28 cellular contexts compared by ENCODE assay signal in genomic region chr4:40562681-40563080, GRCh38.
DNase-seq lines count a peak whose midpoint lies in the region; ATAC-seq, FAIRE-seq and TF ChIP-seq lines count a peak whose summit lies in the region.
"Had no signal": no experiment of that assay in that cellular context is flagged by ENCODE, and none has a peak within 500 bp of the region (broad histone marks: within the 10 kb centered on the region; RNA-seq: fewer than 3 reads in every experiment).

No MANE protein-coding gene starts in this region.

- H3K4me1 Mint-ChIP-seq in H9 = peaks cover 26 to 29% of the 10 kb centered on the region in 2 experiments

- H2AFZ ChIP-seq in PC-9 = no peak overlapping the region
- no peak overlapping the region for H2AFZ ChIP-seq in H9 (ENCODE audit: low read length)

- H3K9me3 ChIP-seq in A673 (ENCODE audit: low read depth, low read length, poor library complexity, severe bottlenecking) = no peaks in the 10 kb centered on the region
- no peaks in the 10 kb centered on the region; the same call in 1 of the 2 replicates for H3K9me3 ChIP-seq in PC-9 (ENCODE audit: insufficient read depth, low read depth)
- H3K9me3 ChIP-seq in H9 (ENCODE audit: control insufficient read depth, low read depth, low read length) = no peaks in the 10 kb centered on the region
- no peaks in the 10 kb centered on the region for H3K9me3 ChIP-seq in pancreas
- H3K9me3 ChIP-seq: sigmoid colon had no signal

- H3K79me1 ChIP-seq in mesendoderm (ENCODE audit: low read length) = peaks cover 4% of the 10 kb centered on the region
- H3K79me1 ChIP-seq in H9 (ENCODE audit: insufficient read depth, low read depth, low read length, poor library complexity, severe bottlenecking) = peaks cover 3% of the 10 kb centered on the region

- H3K4me3 ChIP-seq in A673 (ENCODE audit: low read depth, low read length, poor library complexity, severe bottlenecking) (no peak overlapping the region), PC-9 (peak overlapping the region; percentile 51; the same call in 1 of the 2 replicates), mesendoderm (ENCODE audit: low read length) (no peak overlapping the region), pancreas (no peak overlapping the region)
- H3K4me3 ChIP-seq: sigmoid colon had no signal

- no peak overlapping the region for H4K91ac ChIP-seq in H9 (ENCODE audit: insufficient read length, low read depth, low read length)

- no peak overlapping the region for H2BK20ac ChIP-seq in H9 (ENCODE audit: low read depth, low read length, poor library complexity, severe bottlenecking)

- peak overlapping the region; percentile 82 for H3K18ac ChIP-seq in mesendoderm (ENCODE audit: low read length)
- no peak overlapping the region for H3K18ac ChIP-seq in H9 (ENCODE audit: insufficient read length, low read depth, low read length)

- POLR2A ChIA-PET in A673 (lab: Charles Lee; ENCODE audit: low non-redundant PET) (no interaction called here), PC-9 (lab: Charles Lee; ENCODE audit: unreplicated experiment) (interaction anchor here (0.7 to 1.0 kb wide), 2 partner anchors 10 to 110 kb away, joined by 3 to 4 read pairs; no protein-coding TSS in a partner anchor), GM10248 (lab: Yijun Ruan, JAX) (no interaction called here)

- H3K27ac ChIP-seq in A673 (ENCODE audit: low read depth, low read length, poor library complexity, severe bottlenecking) (no peak overlapping the region), PC-9 (peak overlapping the region; percentile 98), mesendoderm (ENCODE audit: low read depth, low read length) (no peak overlapping the region), H9 (ENCODE audit: insufficient read length, low read depth, low read length) (no peak overlapping the region), pancreas (no peak overlapping the region)
- H3K27ac ChIP-seq: sigmoid colon had no signal

- CTCF ChIA-PET in A673 (lab: Charles Lee) (no interaction called here), PC-9 (lab: Charles Lee) (interaction anchor here (1.0 kb wide), 1 partner anchor 107 kb away, joined by 7 read pairs; no protein-coding TSS in a partner anchor), GM10248 (lab: Yijun Ruan, JAX) (interaction anchor here (1.0 to 5.3 kb wide), 5 partner anchors 9 to 24 kb away, joined by 3 to 44 read pairs (median 4); no protein-coding TSS in a partner anchor)

- H3K27me3 ChIP-seq in A673 (replicated peaks; ENCODE audit: insufficient read depth, low read depth, low read length, poor library complexity) = no peaks in the 10 kb centered on the region
- no peaks in the 10 kb centered on the region for H3K27me3 ChIP-seq in PC-9 (ENCODE audit: insufficient read depth, low read depth)
- H3K27me3 ChIP-seq in mesendoderm (ENCODE audit: insufficient read depth, low read length, poor library complexity) = no peaks in the 10 kb centered on the region
- no peaks in the 10 kb centered on the region for H3K27me3 ChIP-seq in H9 (ENCODE audit: insufficient read depth, low read length)
- no peaks in the 10 kb centered on the region for H3K27me3 ChIP-seq in pancreas
- H3K27me3 ChIP-seq: sigmoid colon had no signal

- no peaks in the 10 kb centered on the region for H3K9me3 Mint-ChIP-seq in H9
- H3K9me3 Mint-ChIP-seq: activated T-cell treated with anti-CD3 and anti-CD28 coated beads, Interleukin-2, amount 50 U/mL, for 24 hours; CD4-positive, alpha-beta T cell; IgD-negative memory B cell; natural killer cell had no signal

- no peak overlapping the region for H2BK5ac ChIP-seq in mesendoderm (ENCODE audit: low read length)
- H2BK5ac ChIP-seq in H9 (ENCODE audit: insufficient read length, low read length) = no peak overlapping the region

- H4K5ac ChIP-seq in mesendoderm (ENCODE audit: low read length) (no peak overlapping the region), H9 (ENCODE audit: insufficient read length, low read depth, low read length) (no peak overlapping the region)

- H3K4ac ChIP-seq in mesendoderm (ENCODE audit: low read depth, low read length) = no peak overlapping the region
- H3K4ac ChIP-seq in H9 (ENCODE audit: low read depth, low read length) = no peak overlapping the region

- no peak overlapping the region for H4K8ac ChIP-seq in mesendoderm (ENCODE audit: low read depth, low read length)
- H4K8ac ChIP-seq in H9 (replicated peaks; ENCODE audit: insufficient read length, low read depth, low read length) = no peak overlapping the region

- H2AK5ac ChIP-seq in mesendoderm (ENCODE audit: low read length) (no peak overlapping the region), H9 (ENCODE audit: insufficient read length, low read length) (no peak overlapping the region)

- H3K4me1 ChIP-seq in A673 (ENCODE audit: insufficient read depth, low read length, poor library complexity, severe bottlenecking) (no peaks in the 10 kb centered on the region), PC-9 (replicated peaks; ENCODE audit: insufficient read depth) (peaks cover 87% of the 10 kb centered on the region), mesendoderm (ENCODE audit: control insufficient read depth, low read depth, low read length) (peaks cover 16% of the 10 kb centered on the region), H9 (ENCODE audit: insufficient read depth, low read length) (no peaks in the 10 kb centered on the region), pancreas (peaks cover 20 to 42% (median 22%) of the 10 kb centered on the region in 3 donors)
- H3K4me1 ChIP-seq: sigmoid colon had no signal

- H2BK120ac ChIP-seq in mesendoderm (ENCODE audit: low read depth, low read length) = no peak overlapping the region
- H2BK120ac ChIP-seq in H9 (ENCODE audit: low read depth, low read length, poor library complexity, severe bottlenecking) = no peak overlapping the region

- no peaks in the 10 kb centered on the region for H4K20me1 ChIP-seq in PC-9 (ENCODE audit: insufficient read depth)
- H4K20me1 ChIP-seq in H9 (ENCODE audit: control insufficient read depth, insufficient read depth, insufficient read length) = no peaks in the 10 kb centered on the region

- no peaks in the 10 kb centered on the region for H3K23me2 ChIP-seq in H9 (ENCODE audit: insufficient read length, low read depth, low read length, poor library complexity, severe bottlenecking)

- H3K36me3 ChIP-seq in A673 (ENCODE audit: insufficient read depth, low read length, poor library complexity, severe bottlenecking) = no peaks in the 10 kb centered on the region
- H3K36me3 ChIP-seq in PC-9 (ENCODE audit: low read depth) = peaks cover 16% of the 10 kb centered on the region; the same call in 1 of the 2 replicates
- H3K36me3 ChIP-seq in mesendoderm (ENCODE audit: control insufficient read depth, insufficient read depth, low read length) = no peaks in the 10 kb centered on the region
- H3K36me3 ChIP-seq in pancreas = no peaks in the 10 kb centered on the region
- H3K36me3 ChIP-seq: sigmoid colon had no signal

- H3K14ac ChIP-seq in H9 (ENCODE audit: insufficient read depth, low read length) = no peak overlapping the region

- H3K4me3 Mint-ChIP-seq in H9 = 0 out of 5 replicates have a peak overlapping the region, but pooled peaks of 1 of the 2 experiments have one; percentile 7
- H3K4me3 Mint-ChIP-seq: activated CD8-positive, alpha-beta T cell treated with anti-CD3 and anti-CD28 coated beads, Interleukin-2, amount 10 ng/mL, durations not matched to agents 7 days and 5 days; activated T-cell treated with anti-CD3 and anti-CD28 coated beads, Interleukin-2, amount 50 U/mL, for 24 hours; CD4-positive, alpha-beta T cell; natural killer cell had no signal

- intact Hi-C loops in A673 (cut with micrococcal nuclease; ENCODE audit: unreplicated experiment) = no loop called here
- intact Hi-C loops in PC-9 (cut with micrococcal nuclease; ENCODE audit: unreplicated experiment) = loop anchor here (1.0 to 10.0 kb wide), 3 partner anchors 48 to 156 kb away; partner anchors contain the start of gene RBM47
- intact Hi-C loops in pancreas (cut with DNase I) = no loop called here

- no peak overlapping the region for H3K23ac ChIP-seq in mesendoderm (ENCODE audit: low read length)
- H3K23ac ChIP-seq in H9 (ENCODE audit: insufficient read length, low read depth, low read length) = no peak overlapping the region

- H3K9me2 ChIP-seq in PC-9 (ENCODE audit: insufficient read depth) = no peaks in the 10 kb centered on the region

- TF ChIP-seq CTCF in A673 (conservative IDR thresholded peaks at IDR 0.05; ENCODE audit: low read depth, low read length) (no peak), PC-9 (conservative IDR thresholded peaks at IDR 0.05) (no peak), H9 (conservative IDR thresholded peaks at IDR 0.05) (no peak), GM10248 (IDR thresholded peaks at IDR 0.05; ENCODE audit: control extremely low read depth, extremely low read depth, low read depth, missing control alignments) (no peak), pancreas (IDR thresholded peaks at IDR 0.05) (no peak)

- peak; percentile 10 for DNase-seq in A673 (ENCODE audit: low spot score)
- peak; percentile 56 for DNase-seq in ELR (ENCODE audit: low read depth)
- peak; percentile 32 to 88 for DNase-seq in PC-9
- DNase-seq in mesendoderm = peak; percentile 57
- no peak for DNase-seq in NCI-H446 (lab: John Stamatoyannopoulos, UW)
- no peak for DNase-seq in H9
- no peak for DNase-seq in GM10248 (ENCODE audit: extremely low spot score)
- DNase-seq in pancreas = no peak
- DNase-seq: activated CD4-positive, CD25-positive, alpha-beta regulatory T cell treated with anti-CD3 and anti-CD28 coated beads, Interleukin-2, amount 50 U/mL, for 72 hours; activated CD8-positive, alpha-beta T cell treated with anti-CD3 and anti-CD28 coated beads, Interleukin-2, amount 10 ng/mL, durations not matched to agents 7 days and 5 days; activated naive CD4-positive, alpha-beta T cell treated with Interleukin-2 at 50 U/mL for 16 hours; activated T-cell treated with anti-CD3 and anti-CD28 coated beads, Interleukin-2, amount 50 U/mL, for 24 hours; amygdala; CD4-positive, alpha-beta T cell; cortex of kidney; midbrain; natural killer cell; NCI-H1417 treated with DMSO at 0.1 percent for 48 hours; NCI-H2171; NCI-H526; Right ventricle myocardium superior; sigmoid colon; SW 1271 had no signal

- H3K79me2 ChIP-seq in PC-9 (ENCODE audit: low read depth) = peaks cover 86% of the 10 kb centered on the region
- peaks cover 6% of the 10 kb centered on the region for H3K79me2 ChIP-seq in mesendoderm (ENCODE audit: control insufficient read depth, insufficient read depth, low read length)
- peaks cover 7% of the 10 kb centered on the region; the same call in 1 of the 2 replicates for H3K79me2 ChIP-seq in H9 (ENCODE audit: insufficient read depth, low read length)

- no peak overlapping the region for H3K56ac ChIP-seq in mesendoderm (ENCODE audit: low read length)
- H3K56ac ChIP-seq in H9 (ENCODE audit: insufficient read length, low read depth, low read length) = no peak overlapping the region

- FAIRE-seq in pancreas (lab: Jason Lieb, UNC) = no peak
- FAIRE-seq: bronchial epithelial cell, endometrium, H1, urothelium cell line had no signal

- WGBS in mesendoderm (ENCODE audit: extremely low coverage, insufficient coverage, low lambda C conversion rate) = no CpG with 5 or more reads among the region's 7 CpGs
- WGBS in H9 (ENCODE audit: extremely low coverage, insufficient read length, low lambda C conversion rate) = no CpG with 5 or more reads among the region's 7 CpGs
- 91 to 92% methylated on average over 7 of the region's 7 CpGs for WGBS in pancreas, 2 donors

- ATAC-seq in pancreas = no peak
- ATAC-seq: activated CD8-positive, alpha-beta T cell treated with anti-CD3 and anti-CD28 coated beads, Interleukin-2, amount 10 ng/mL, durations not matched to agents 7 days and 5 days had no signal

- H3K4me2 ChIP-seq in PC-9 (peak overlapping the region; percentile 76), mesendoderm (ENCODE audit: low read length) (no peak overlapping the region), H9 (ENCODE audit: insufficient read depth, insufficient read length, low read length) (no peak overlapping the region)

- H2BK15ac ChIP-seq in mesendoderm (replicated peaks; ENCODE audit: low read depth) (no peak overlapping the region), H9 (ENCODE audit: low read depth, low read length) (no peak overlapping the region)

- peaks cover 0 to 4% (median 4%) of the 10 kb centered on the region in 3 experiments; a peak in 3 of 7 replicates for H3K36me3 Mint-ChIP-seq in H9 (ENCODE audit: insufficient read depth in 1 of 3, low read depth in 3 of 3)
- H3K36me3 Mint-ChIP-seq: natural killer cell had no signal

- no peak overlapping the region for H3T11ph ChIP-seq in H9 (ENCODE audit: low read length)

- H2BK12ac ChIP-seq in H9 (ENCODE audit: insufficient read length, low read depth, low read length) = no peak overlapping the region

- H3K9ac ChIP-seq in mesendoderm (ENCODE audit: low read length) (no peak overlapping the region), H9 (ENCODE audit: extremely low read depth, insufficient read length, low read length) (no peak overlapping the region)

- BruUV-seq in A673 (replicated peaks; lab: Mats Ljungman, UMichigan) = no TSS peak
- no TSS peak for BruUV-seq in PC-9 (replicated peaks; lab: Mats Ljungman, UMichigan)

- no peaks in the 10 kb centered on the region for H3K27me3 Mint-ChIP-seq in H9 (ENCODE audit: low read depth)
- H3K27me3 Mint-ChIP-seq: activated T-cell treated with anti-CD3 and anti-CD28 coated beads, Interleukin-2, amount 50 U/mL, for 24 hours; CD4-positive, alpha-beta T cell; IgD-negative memory B cell had no signal

- peaks cover 88% of the 10 kb centered on the region for H3F3A ChIP-seq in PC-9 (ENCODE audit: insufficient read depth, low read depth)

- no peak overlapping the region for H3K27ac Mint-ChIP-seq in H9
- H3K27ac Mint-ChIP-seq: activated CD8-positive, alpha-beta T cell treated with anti-CD3 and anti-CD28 coated beads, Interleukin-2, amount 10 ng/mL, durations not matched to agents 7 days and 5 days; activated T-cell treated with anti-CD3 and anti-CD28 coated beads, Interleukin-2, amount 50 U/mL, for 24 hours; CD4-positive, alpha-beta T cell; natural killer cell had no signal

Comparison
In these comparisons a context has a peak if more than half of its experiments do, and no peak if none do; other contexts are left out.
1. DNase-seq: peak in A673 (single experiment), ELR (single experiment), PC-9 (2 of 2) and mesendoderm (single experiment); none in NCI-H446 (0 of 2), H9 (single experiment), GM10248 (single experiment) and pancreas (0 of 6).